28 cellular contexts compared by ENCODE assay signal in genomic region chrX:107769581-107770317, GRCh38. TPM values are rescaled to one million over a fixed set of nuclear protein-coding genes. Genes with fewer than 3 reads are reported as not detected.
A peak's percentile ranks its signal among the peaks of the same experiment; 100 is the strongest.
DNase-seq lines count a peak whose midpoint lies in the region; ATAC-seq, FAIRE-seq and TF ChIP-seq lines count a peak whose summit lies in the region.
"Had no signal": no experiment of that assay in that cellular context is flagged by ENCODE, and none has a peak within 500 bp of the region (broad histone marks: within the 10 kb centered on the region; RNA-seq: fewer than 3 reads in every experiment).

No MANE protein-coding gene starts in this region.

- H3K27ac ChIP-seq in endothelial cell of umbilical vein (ENCODE audit: insufficient read depth, low read depth, low read length) (no peak overlapping the region), hepatocyte (no peak overlapping the region)
- H3K27ac ChIP-seq: 22Rv1; BLaER1 treated with 17β-estradiol and CSF1 and Interleukin-3, amounts not matched to agents 10 nM and 100 nM had no signal

- intact Hi-C loops in natural killer cell (cut with micrococcal nuclease): no loop called here
- intact Hi-C loops in endothelial cell of umbilical vein (cut with micrococcal nuclease): no loop called here
- intact Hi-C loops in posterior vena cava (cut with DNase I): loop anchor here (10.0 kb wide), 2 partner anchors 45 to 55 kb away; no protein-coding TSS in a partner anchor

- peaks cover 0 to 4% of the 10 kb centered on the region in 2 donors for H3K4me1 Mint-ChIP-seq in natural killer cell
- no peaks in the 10 kb centered on the region for H3K4me1 Mint-ChIP-seq in natural killer cell treated with Interleukin-12 subunit alpha and Interleukin-12 subunit beta and Interleukin-15 and Interleukin-18, amount 100 ng/mL, for 72 hours (ENCODE audit: low read depth in 2 of 2)
- no peaks in the 10 kb centered on the region for H3K4me1 Mint-ChIP-seq in stimulated activated effector memory CD8-positive, alpha-beta T cell treated with anti-CD3 and anti-CD28 coated beads, Interleukin-12 subunit alpha, Interleukin-12 subunit beta, amount 100 ng/mL, for 72 hours

- FAIRE-seq in endothelial cell of umbilical vein (lab: Jason Lieb, UNC): peak; percentile 47
- FAIRE-seq: A204.1, GM12891 had no signal

- no peak overlapping the region for H3K9ac ChIP-seq in endothelial cell of umbilical vein (replicated peaks; ENCODE audit: extremely low read depth, insufficient read depth, low read length)
- H3K9ac ChIP-seq: BLaER1 treated with 17β-estradiol and CSF1 and Interleukin-3, amounts not matched to agents 10 nM and 100 nM had no signal

- 90% methylated on average over 7 of the region's 7 CpGs for WGBS in hepatocyte (ENCODE audit: low lambda C conversion rate, missing lambda C conversion rate)

- no TSS peak for BruUV-seq in endothelial cell of umbilical vein (replicated peaks; lab: Mats Ljungman, UMichigan)

- H2AFZ ChIP-seq in endothelial cell of umbilical vein (ENCODE audit: low read depth, low read length) (no peak overlapping the region), hepatocyte (no peak overlapping the region)
- H2AFZ ChIP-seq: GM23338 had no signal

- no peak overlapping the region for H3K4me3 Mint-ChIP-seq in natural killer cell
- no peak overlapping the region for H3K4me3 Mint-ChIP-seq in natural killer cell treated with Interleukin-12 subunit alpha and Interleukin-12 subunit beta and Interleukin-15 and Interleukin-18, amount 100 ng/mL, for 72 hours
- H3K4me3 Mint-ChIP-seq in stimulated activated effector memory CD8-positive, alpha-beta T cell treated with anti-CD3 and anti-CD28 coated beads, Interleukin-12 subunit alpha, Interleukin-12 subunit beta, amount 100 ng/mL, for 72 hours: no peak overlapping the region
- H3K4me3 Mint-ChIP-seq: CD14-positive monocyte; CD4-positive, alpha-beta memory T cell; GM23338; H9 had no signal

- H3K27me3 Mint-ChIP-seq in natural killer cell (ENCODE audit: low read depth in 2 of 2): peaks cover 0 to 8% of the 10 kb centered on the region in 2 donors
- peaks cover 0 to 8% of the 10 kb centered on the region in 2 donors for H3K27me3 Mint-ChIP-seq in natural killer cell treated with Interleukin-12 subunit alpha and Interleukin-12 subunit beta and Interleukin-15 and Interleukin-18, amount 100 ng/mL, for 72 hours
- H3K27me3 Mint-ChIP-seq: CD4-positive, alpha-beta memory T cell had no signal

- H3K9me2 ChIP-seq in hepatocyte (replicated peaks; ENCODE audit: insufficient read depth): no peaks in the 10 kb centered on the region

- H3K27me3 ChIP-seq in endothelial cell of umbilical vein (ENCODE audit: control insufficient read depth in 2 of 2, insufficient read depth in 2 of 2, low read length in 2 of 2) (no peaks in the 10 kb centered on the region), hepatocyte (peaks cover 5% of the 10 kb centered on the region)
- H3K27me3 ChIP-seq: BE2C had no signal

- no peaks in the 10 kb centered on the region for H3K9me3 Mint-ChIP-seq in natural killer cell
- no peaks in the 10 kb centered on the region for H3K9me3 Mint-ChIP-seq in natural killer cell treated with Interleukin-12 subunit alpha and Interleukin-12 subunit beta and Interleukin-15 and Interleukin-18, amount 100 ng/mL, for 72 hours
- no peaks in the 10 kb centered on the region for H3K9me3 Mint-ChIP-seq in stimulated activated effector memory CD8-positive, alpha-beta T cell treated with anti-CD3 and anti-CD28 coated beads, Interleukin-12 subunit alpha, Interleukin-12 subunit beta, amount 100 ng/mL, for 72 hours
- H3K9me3 Mint-ChIP-seq: CD4-positive, alpha-beta memory T cell; GM23338 had no signal

- H3K9me1 ChIP-seq in endothelial cell of umbilical vein (replicated peaks; ENCODE audit: control insufficient read depth, extremely low read depth, insufficient read depth, low read length): no peaks in the 10 kb centered on the region

- H3K4me1 ChIP-seq in endothelial cell of umbilical vein (ENCODE audit: control insufficient read depth, extremely low read depth, insufficient read depth, low read length) (no peaks in the 10 kb centered on the region), hepatocyte (ENCODE audit: insufficient read depth) (peaks cover 15% of the 10 kb centered on the region)
- H3K4me1 ChIP-seq: BE2C had no signal

- DNase-seq in NCI-H2107 treated with DMSO at 0.1 percent for 48 hours (lab: John Stamatoyannopoulos, UW; ENCODE audit: unreplicated experiment) (peak; percentile 61), NCI-H2107 (lab: John Stamatoyannopoulos, UW) (no peak), natural killer cell (no peak), endothelial cell of umbilical vein (ENCODE audit: low read depth, low spot score) (no peak), posterior vena cava (ENCODE audit: low spot score) (no peak), hepatocyte (ENCODE audit: low spot score) (no peak)
- no peak for DNase-seq in natural killer cell treated with Interleukin-12 subunit alpha and Interleukin-12 subunit beta and Interleukin-15 and Interleukin-18, amount 100 ng/mL, for 72 hours (ENCODE audit: low spot score)
- no peak for DNase-seq in stimulated activated effector memory CD8-positive, alpha-beta T cell treated with anti-CD3 and anti-CD28 coated beads, Interleukin-12 subunit alpha, Interleukin-12 subunit beta, amount 100 ng/mL, for 72 hours (ENCODE audit: low spot score in 2 of 2)
- DNase-seq: ACHN; AML-193; BE2C; Calu3; CD4-positive, alpha-beta memory T cell; COR-L47; DMS53; DMS79 treated with DMSO at 0.1 percent for 48 hours; GF-D8; H9 had no signal

- POLR2A ChIA-PET in endothelial cell of umbilical vein (lab: Charles Lee): no interaction called here

- no peak for TF ChIP-seq POLR2A in endothelial cell of umbilical vein (IDR thresholded peaks at IDR 0.05; ENCODE audit: low read depth, low read length)

- CTCF ChIA-PET in endothelial cell of umbilical vein (lab: Charles Lee): interaction anchor here (3.1 kb wide), 1 partner anchor 97 kb away, joined by 11 read pairs; no protein-coding TSS in a partner anchor

- H3K36me3 Mint-ChIP-seq in natural killer cell: no peaks in the 10 kb centered on the region
- no peaks in the 10 kb centered on the region for H3K36me3 Mint-ChIP-seq in natural killer cell treated with Interleukin-12 subunit alpha and Interleukin-12 subunit beta and Interleukin-15 and Interleukin-18, amount 100 ng/mL, for 72 hours
- no peaks in the 10 kb centered on the region for H3K36me3 Mint-ChIP-seq in stimulated activated effector memory CD8-positive, alpha-beta T cell treated with anti-CD3 and anti-CD28 coated beads, Interleukin-12 subunit alpha, Interleukin-12 subunit beta, amount 100 ng/mL, for 72 hours
- H3K36me3 Mint-ChIP-seq: CD14-positive monocyte; CD4-positive, alpha-beta memory T cell had no signal

- H3K4me3 ChIP-seq in endothelial cell of umbilical vein (replicated peaks in 1 of 3; ENCODE audit: insufficient read depth in 1 of 3, low read depth in 1 of 3, low read length in 3 of 3) (no peak overlapping the region), hepatocyte (no peak overlapping the region)
- H3K4me3 ChIP-seq: BLaER1 treated with 17β-estradiol and CSF1 and Interleukin-3, amounts not matched to agents 10 nM and 100 nM; GM23338 had no signal

- H4K20me1 ChIP-seq in endothelial cell of umbilical vein (replicated peaks; ENCODE audit: control insufficient read depth, extremely low read depth, insufficient read depth, low read length) (no peaks in the 10 kb centered on the region), hepatocyte (ENCODE audit: insufficient read depth, poor library complexity, severe bottlenecking) (peaks cover 5% of the 10 kb centered on the region)

- ATAC-seq in natural killer cell: peak in 2 of 3 donors; percentile 10 to 26
- ATAC-seq in natural killer cell treated with Interleukin-12 subunit alpha and Interleukin-12 subunit beta and Interleukin-15 and Interleukin-18, amount 100 ng/mL, for 72 hours: no peak
- peak; percentile 55 for ATAC-seq in stimulated activated effector memory CD8-positive, alpha-beta T cell treated with anti-CD3 and anti-CD28 coated beads, Interleukin-12 subunit alpha, Interleukin-12 subunit beta, amount 100 ng/mL, for 72 hours
- ATAC-seq: GM23338, HCT116 had no signal

- no peak overlapping the region for H3K4me2 ChIP-seq in endothelial cell of umbilical vein (ENCODE audit: insufficient read depth, low read length)
- H3K4me2 ChIP-seq in hepatocyte: no peak overlapping the region
- H3K4me2 ChIP-seq: BLaER1 treated with 17β-estradiol and CSF1 and Interleukin-3, amounts not matched to agents 10 nM and 100 nM; GM23338 had no signal

- H3K79me2 ChIP-seq in endothelial cell of umbilical vein (ENCODE audit: control insufficient read depth, insufficient read depth, low read length) (no peaks in the 10 kb centered on the region), hepatocyte (peaks cover 49% of the 10 kb centered on the region)

- dilution Hi-C loops in endothelial cell of umbilical vein (cut with MboI; ENCODE audit: extremely low pct_ligation_motif_present, low sequenced_read_pairs): no loop called here

- TF ChIP-seq CTCF in natural killer cell (IDR thresholded peaks at IDR 0.05): no peak
- TF ChIP-seq CTCF in endothelial cell of umbilical vein (IDR thresholded peaks at IDR 0.05; ENCODE audit: extremely low read depth in 1 of 2, insufficient read depth in 1 of 2, low read depth in 1 of 2, low read length in 2 of 2): no peak
- no peak for TF ChIP-seq CTCF in hepatocyte (IDR thresholded peaks at IDR 0.05; ENCODE audit: poor library complexity)

- no peaks in the 10 kb centered on the region for H3K36me3 ChIP-seq in endothelial cell of umbilical vein (ENCODE audit: control insufficient read depth in 2 of 2, extremely low read depth in 1 of 2, insufficient read depth in 2 of 2, low read length in 2 of 2)
- no peaks in the 10 kb centered on the region for H3K36me3 ChIP-seq in hepatocyte (replicated peaks; ENCODE audit: insufficient read depth, low read depth)
- H3K36me3 ChIP-seq: BE2C; BLaER1 treated with 17β-estradiol and CSF1 and Interleukin-3, amounts not matched to agents 10 nM and 100 nM had no signal

- H3K27ac Mint-ChIP-seq in natural killer cell: no peak overlapping the region
- H3K27ac Mint-ChIP-seq in natural killer cell treated with Interleukin-12 subunit alpha and Interleukin-12 subunit beta and Interleukin-15 and Interleukin-18, amount 100 ng/mL, for 72 hours: no peak overlapping the region
- no peak overlapping the region for H3K27ac Mint-ChIP-seq in stimulated activated effector memory CD8-positive, alpha-beta T cell treated with anti-CD3 and anti-CD28 coated beads, Interleukin-12 subunit alpha, Interleukin-12 subunit beta, amount 100 ng/mL, for 72 hours
- H3K27ac Mint-ChIP-seq: CD14-positive monocyte; CD4-positive, alpha-beta memory T cell; GM23338; H9 had no signal

- H3K9me3 ChIP-seq in endothelial cell of umbilical vein (replicated peaks; ENCODE audit: control insufficient read depth, insufficient read depth, low read length) (no peaks in the 10 kb centered on the region), hepatocyte (ENCODE audit: low read depth) (no peaks in the 10 kb centered on the region)
- H3K9me3 ChIP-seq: BE2C; BLaER1 treated with 17β-estradiol and CSF1 and Interleukin-3, amounts not matched to agents 10 nM and 100 nM had no signal

RNA-seq across cellular contexts. Expression of gene TSC22D3, which starts 5.8 kb away (rescaled TPM):
- total RNA-seq in natural killer cell (1,000 to 10,000 TPM in 2 of 3 donors, 100 to 1,000 TPM in 1; 895 to 1,800 (median 1,053) TPM), endothelial cell of umbilical vein (21.1 and 29.1 TPM in 2 replicates), posterior vena cava (100 to 1,000 TPM; 187 to 309 TPM), hepatocyte (455 and 508 TPM in 2 replicates)
- total RNA-seq in natural killer cell treated with Interleukin-12 subunit alpha and Interleukin-12 subunit beta and Interleukin-15 and Interleukin-18, amount 100 ng/mL, for 72 hours: 10 to 100 TPM in 1 of 2 donors, 1 to 10 TPM in 1; 8.6 to 20.3 TPM
- polyA plus RNA-seq in endothelial cell of umbilical vein (24.7 and 37.4 TPM in 2 replicates), hepatocyte (570 and 647 TPM in 2 replicates)
- polyA plus RNA-seq in endothelial cell of umbilical vein (2011; cell fraction: cytosol; rRNA removed): 30.2 and 30.8 TPM in 2 replicates
- 56.8 and 76.1 TPM in 2 replicates for polyA plus RNA-seq in endothelial cell of umbilical vein (2011; cell fraction: nucleus; rRNA removed)
- 19.1 and 27.1 TPM in 2 replicates for polyA plus RNA-seq in endothelial cell of umbilical vein (2012)
- 23.4 and 25.5 TPM in 2 replicates for polyA minus RNA-seq in endothelial cell of umbilical vein
- 39.8 TPM for polyA minus RNA-seq in endothelial cell of umbilical vein (2011; cell fraction: cytosol; rRNA and poly(A)+ RNA removed)
- 22.2 and 45.2 TPM in 2 replicates for polyA minus RNA-seq in endothelial cell of umbilical vein (2011; cell fraction: nucleus; rRNA and poly(A)+ RNA removed)
- total RNA-seq: G401 had no signal

RNA-seq across cellular contexts. Expression of gene NCBP2L, which starts 7.8 kb away (rescaled TPM):
- under 1 TPM in 1 of 3 donors, not detected in 2; 0.18 TPM for total RNA-seq in natural killer cell
- not detected for total RNA-seq in natural killer cell treated with Interleukin-12 subunit alpha and Interleukin-12 subunit beta and Interleukin-15 and Interleukin-18, amount 100 ng/mL, for 72 hours
- total RNA-seq in endothelial cell of umbilical vein: not detected in 2 replicates
- polyA plus RNA-seq in endothelial cell of umbilical vein: not detected in 2 replicates
- not detected in 2 replicates for polyA plus RNA-seq in endothelial cell of umbilical vein (2011; cell fraction: cytosol; rRNA removed)
- not detected in 2 replicates for polyA plus RNA-seq in endothelial cell of umbilical vein (2011; cell fraction: nucleus; rRNA removed)
- not detected in 2 replicates for polyA plus RNA-seq in endothelial cell of umbilical vein (2012)
- not detected in 2 replicates for polyA minus RNA-seq in endothelial cell of umbilical vein
- not detected for polyA minus RNA-seq in endothelial cell of umbilical vein (2011; cell fraction: cytosol; rRNA and poly(A)+ RNA removed)
- not detected in 2 replicates for polyA minus RNA-seq in endothelial cell of umbilical vein (2011; cell fraction: nucleus; rRNA and poly(A)+ RNA removed)
- total RNA-seq in posterior vena cava: not detected
- total RNA-seq in hepatocyte: not detected in 2 replicates
- polyA plus RNA-seq in hepatocyte: 0.39 TPM in 1 of 2 replicates, not detected in the other
- total RNA-seq: Calu3; CD4-positive, alpha-beta memory T cell; Daoy; G401; GM23338; H4; H9 had no signal
- polyA plus RNA-seq: CD14-positive monocyte; CD4-positive, alpha-beta memory T cell; GM23338 had no signal

RNA-seq across cellular contexts. Expression of gene MID2, which starts 55.9 kb away (rescaled TPM):
- total RNA-seq in natural killer cell: 1 to 10 TPM; 1.4 to 6.0 (median 2.3) TPM
- 1 to 10 TPM in 1 of 2 donors, under 1 TPM in 1; 0.74 to 2.0 TPM for total RNA-seq in natural killer cell treated with Interleukin-12 subunit alpha and Interleukin-12 subunit beta and Interleukin-15 and Interleukin-18, amount 100 ng/mL, for 72 hours
- total RNA-seq in endothelial cell of umbilical vein: 23.0 and 25.3 TPM in 2 replicates
- 16.4 and 19.8 TPM in 2 replicates for polyA plus RNA-seq in endothelial cell of umbilical vein
- polyA plus RNA-seq in endothelial cell of umbilical vein (2011; cell fraction: cytosol; rRNA removed): 12.6 and 14.0 TPM in 2 replicates
- 21.4 and 25.8 TPM in 2 replicates for polyA plus RNA-seq in endothelial cell of umbilical vein (2011; cell fraction: nucleus; rRNA removed)
- polyA plus RNA-seq in endothelial cell of umbilical vein (2012): 20.7 and 23.6 TPM in 2 replicates
- 98.7 and 112 TPM in 2 replicates for polyA minus RNA-seq in endothelial cell of umbilical vein
- polyA minus RNA-seq in endothelial cell of umbilical vein (2011; cell fraction: cytosol; rRNA and poly(A)+ RNA removed): 4.7 TPM
- polyA minus RNA-seq in endothelial cell of umbilical vein (2011; cell fraction: nucleus; rRNA and poly(A)+ RNA removed): 50.0 and 55.1 TPM in 2 replicates
- total RNA-seq in posterior vena cava: 10 to 100 TPM; 32.1 to 43.4 TPM
- 17.0 and 17.6 TPM in 2 replicates for total RNA-seq in hepatocyte
- 4.1 and 4.4 TPM in 2 replicates for polyA plus RNA-seq in hepatocyte
- total RNA-seq: G401 had no signal

Comparison
In these comparisons a context has a peak if more than half of its experiments do, and no peak if none do; other contexts are left out.
1. ATAC-seq: peak in natural killer cell (2 of 3) and stimulated activated effector memory CD8-positive, alpha-beta T cell treated with anti-CD3 and anti-CD28 coated beads, Interleukin-12 subunit alpha, Interleukin-12 subunit beta, amount 100 ng/mL, for 72 hours (single experiment); none in natural killer cell treated with Interleukin-12 subunit alpha and Interleukin-12 subunit beta and Interleukin-15 and Interleukin-18, amount 100 ng/mL, for 72 hours (0 of 2).
2. intact Hi-C loops: an anchor here in posterior vena cava (10.0 kb wide); none called in natural killer cell and endothelial cell of umbilical vein.